20 cellular contexts compared by ENCODE assay signal in genomic region chr19:46065486-46065885, GRCh38. TPM values are rescaled to one million over a fixed set of nuclear protein-coding genes. Genes with fewer than 3 reads are reported as not detected.
A peak's percentile ranks its signal among the peaks of the same experiment; 100 is the strongest.
DNase-seq lines count a peak whose midpoint lies in the region; FAIRE-seq and TF ChIP-seq lines count a peak whose summit lies in the region.
"Had no signal": no experiment of that assay in that cellular context is flagged by ENCODE, and none has a peak within 500 bp of the region (broad histone marks: within the 10 kb centered on the region; RNA-seq: fewer than 3 reads in every experiment).

No MANE protein-coding gene starts in this region.

- H3K27me3 Mint-ChIP-seq in CD8-positive, alpha-beta memory T cell: peaks cover 32 to 80% of the 10 kb centered on the region in 2 donors

- H3K36me3 ChIP-seq in CD8-positive, alpha-beta memory T cell (ENCODE audit: insufficient read depth, low read length): no peaks in the 10 kb centered on the region
- H3K36me3 ChIP-seq: gastrocnemius medialis, left ventricle myocardium inferior, thyroid gland had no signal

- no peaks in the 10 kb centered on the region for H3K9me3 ChIP-seq in CD8-positive, alpha-beta memory T cell (ENCODE audit: low read length)
- H3K9me3 ChIP-seq: gastrocnemius medialis, thyroid gland had no signal

- DNase-seq in H54 (ENCODE audit: insufficient read length, low spot score) (no peak), SK-MEL-5 (ENCODE audit: low read depth, low spot score) (peak; percentile 34), epithelial cell of esophagus (ENCODE audit: low read depth) (peak; percentile 80), stromal cell of bone marrow (ENCODE audit: low read depth) (peak; percentile 47), DMS 273 treated with DMSO at 0.1 percent for 48 hours (lab: John Stamatoyannopoulos, UW) (no peak), coronary artery (ENCODE audit: low spot score) (no peak)
- no peak for DNase-seq in CD8-positive, alpha-beta memory T cell
- DNase-seq: activated CD4-positive, alpha-beta memory T cell treated with anti-CD3 and anti-CD28 coated beads for 36 hours; activated T-cell treated with anti-CD3 and anti-CD28 coated beads, Interleukin-2, amount 50 U/mL, for 48 hours; dermis blood vessel endothelial cell; DND-41; gastrocnemius medialis; left ventricle myocardium inferior; NCI-H1048; stimulated activated CD4-positive, alpha-beta T cell treated with anti-CD3 and anti-CD28 coated beads, Interleukin-4, amount 100 ng/mL, for 4 hours; thyroid gland had no signal

- H3K4me1 Mint-ChIP-seq in CD8-positive, alpha-beta memory T cell: no peaks in the 10 kb centered on the region
- H3K4me1 Mint-ChIP-seq: IgD-negative memory B cell had no signal

- H3K4me1 ChIP-seq in CD8-positive, alpha-beta memory T cell (ENCODE audit: insufficient read depth, low read length): no peaks in the 10 kb centered on the region
- H3K4me1 ChIP-seq: gastrocnemius medialis, left ventricle myocardium inferior, thyroid gland had no signal

- CTCF ChIA-PET in CD8-positive, alpha-beta memory T cell (lab: Charles Lee): no interaction called here

- H3K27ac ChIP-seq in CD8-positive, alpha-beta memory T cell (ENCODE audit: low read depth, low read length): no peak overlapping the region
- no peak overlapping the region for H3K27ac ChIP-seq in coronary artery
- H3K27ac ChIP-seq: gastrocnemius medialis, left ventricle myocardium inferior, thyroid gland had no signal

- TF ChIP-seq CTCF in epithelial cell of esophagus (IDR thresholded peaks at IDR 0.05; ENCODE audit: insufficient read depth, low read depth, low read length, missing control alignments) (no peak), coronary artery (IDR thresholded peaks at IDR 0.05) (no peak)

- no peaks in the 10 kb centered on the region for H3K36me3 Mint-ChIP-seq in CD8-positive, alpha-beta memory T cell
- H3K36me3 Mint-ChIP-seq: activated CD4-positive, alpha-beta memory T cell treated with anti-CD3 and anti-CD28 coated beads for 36 hours; CD14-positive monocyte had no signal

- peaks cover 0 to 8% (median 0%) of the 10 kb centered on the region in 5 donors for H3K9me3 Mint-ChIP-seq in CD8-positive, alpha-beta memory T cell

- in situ Hi-C loops in SK-MEL-5 (cut with HindIII; ENCODE audit: low pct_unique_long_range_greater_than_20kb, low sequenced_read_pairs): no loop called here

- FAIRE-seq in H54 (lab: Jason Lieb, UNC): peak; percentile 60

- TF ChIP-seq POLR2A in H54 (IDR thresholded peaks at IDR 0.05; ENCODE audit: low read depth, low read length): no peak

- no peak overlapping the region for H3K4me3 Mint-ChIP-seq in CD8-positive, alpha-beta memory T cell
- H3K4me3 Mint-ChIP-seq: activated CD4-positive, alpha-beta memory T cell treated with anti-CD3 and anti-CD28 coated beads for 36 hours; IgD-negative memory B cell had no signal

- H3K4me3 ChIP-seq in epithelial cell of esophagus (ENCODE audit: low read length) (no peak overlapping the region), coronary artery (no peak overlapping the region)
- H3K4me3 ChIP-seq in CD8-positive, alpha-beta memory T cell (ENCODE audit: low read length): no peak overlapping the region
- H3K4me3 ChIP-seq: gastrocnemius medialis, left ventricle myocardium inferior, thyroid gland had no signal

- H3K27ac Mint-ChIP-seq in CD8-positive, alpha-beta memory T cell: no peak overlapping the region
- H3K27ac Mint-ChIP-seq: activated CD4-positive, alpha-beta memory T cell treated with anti-CD3 and anti-CD28 coated beads for 36 hours; IgD-negative memory B cell had no signal

- peaks cover 8% of the 10 kb centered on the region for H3K27me3 ChIP-seq in CD8-positive, alpha-beta memory T cell (ENCODE audit: insufficient read depth, low read length, poor library complexity, severe bottlenecking)
- H3K27me3 ChIP-seq: thyroid gland had no signal

- POLR2A ChIA-PET in CD8-positive, alpha-beta memory T cell (lab: Charles Lee): no interaction called here

RNA-seq across cellular contexts. Expression of gene IGFL4, which starts 24.7 kb away (rescaled TPM):
- total RNA-seq in SK-MEL-5 (2014; rRNA removed; shearing (Covaris generic)): 0.21 and 0.50 TPM in 2 replicates
- polyA plus RNA-seq in SK-MEL-5 (2015; cell fraction: cytosol; rRNA removed): 0.16 and 0.20 TPM in 2 replicates
- polyA plus RNA-seq in SK-MEL-5 (2015; cell fraction: nucleus; rRNA removed): 3.5 and 7.8 TPM in 2 replicates
- total RNA-seq in CD8-positive, alpha-beta memory T cell: not detected
- polyA plus RNA-seq in CD8-positive, alpha-beta memory T cell: not detected
- total RNA-seq: activated CD4-positive, alpha-beta memory T cell treated with anti-CD3 and anti-CD28 coated beads for 36 hours; dermis blood vessel endothelial cell; gastrocnemius medialis; left ventricle myocardium inferior; osteoblast; thyroid gland had no signal
- polyA plus RNA-seq: CD14-positive monocyte, IgD-negative memory B cell had no signal

RNA-seq across cellular contexts. Expression of gene PGLYRP1, which starts 42.6 kb away (rescaled TPM):
- not detected in 2 replicates for total RNA-seq in SK-MEL-5 (2014; rRNA removed; shearing (Covaris generic))
- not detected in 2 replicates for polyA plus RNA-seq in SK-MEL-5 (2015; cell fraction: cytosol; rRNA removed)
- not detected in 2 replicates for polyA plus RNA-seq in SK-MEL-5 (2015; cell fraction: nucleus; rRNA removed)
- total RNA-seq in CD8-positive, alpha-beta memory T cell: not detected
- not detected for polyA plus RNA-seq in CD8-positive, alpha-beta memory T cell
- total RNA-seq: activated CD4-positive, alpha-beta memory T cell treated with anti-CD3 and anti-CD28 coated beads for 36 hours; dermis blood vessel endothelial cell; gastrocnemius medialis; left ventricle myocardium inferior; osteoblast had no signal
- polyA plus RNA-seq: IgD-negative memory B cell had no signal

RNA-seq across cellular contexts. Expression of gene IGFL3, which starts 59.0 kb away (rescaled TPM):
- total RNA-seq in SK-MEL-5 (2014; rRNA removed; shearing (Covaris generic)): not detected in 2 replicates
- polyA plus RNA-seq in SK-MEL-5 (2015; cell fraction: cytosol; rRNA removed): not detected in 2 replicates
- polyA plus RNA-seq in SK-MEL-5 (2015; cell fraction: nucleus; rRNA removed): not detected in 2 replicates
- not detected for total RNA-seq in CD8-positive, alpha-beta memory T cell
- polyA plus RNA-seq in CD8-positive, alpha-beta memory T cell: not detected
- total RNA-seq: activated CD4-positive, alpha-beta memory T cell treated with anti-CD3 and anti-CD28 coated beads for 36 hours; dermis blood vessel endothelial cell; gastrocnemius medialis; left ventricle myocardium inferior; osteoblast; skeletal muscle tissue; thyroid gland had no signal
- polyA plus RNA-seq: CD14-positive monocyte, IgD-negative memory B cell had no signal

Comparison
In these comparisons a context has a peak if more than half of its experiments do, and no peak if none do; other contexts are left out.
1. DNase-seq: peak in SK-MEL-5 (single experiment), epithelial cell of esophagus (single experiment) and stromal cell of bone marrow (single experiment); none in H54 (single experiment), CD8-positive, alpha-beta memory T cell (0 of 5), DMS 273 treated with DMSO at 0.1 percent for 48 hours (single experiment) and coronary artery (single experiment).